In the genomic region with DNA sequence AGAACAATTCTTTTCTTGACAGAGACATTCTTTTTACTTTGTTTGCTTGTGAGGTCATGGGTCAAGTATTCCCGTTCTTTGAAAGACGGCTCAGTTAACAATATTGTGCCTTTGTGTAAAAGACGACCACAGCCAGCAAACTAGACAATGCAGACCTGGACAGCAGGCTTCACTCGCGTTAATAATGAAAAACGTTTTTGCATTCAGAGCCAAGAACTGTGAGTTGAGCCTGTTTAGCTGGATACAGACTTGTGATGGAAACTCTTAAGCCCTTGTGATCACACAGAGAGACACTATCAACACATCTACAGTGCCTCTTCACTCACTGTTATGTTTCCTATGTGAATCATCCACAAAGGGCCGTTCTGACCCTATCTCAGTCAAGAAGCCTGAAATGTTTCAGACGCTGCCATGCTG, we compare ENCODE assay signal across 17 cellular contexts. TPM values are rescaled to one million over a fixed set of nuclear protein-coding genes. Genes with fewer than 3 reads are reported as not detected.
DNase-seq lines count a peak whose midpoint lies in the region; ATAC-seq and TF ChIP-seq lines count a peak whose summit lies in the region.
"Had no signal": no experiment of that assay in that cellular context is flagged by ENCODE, and none has a peak within 500 bp of the region (broad histone marks: within the 10 kb centered on the region; RNA-seq: fewer than 3 reads in every experiment).

No MANE protein-coding gene starts in this region.

- peaks cover 3% of the 10 kb centered on the region for H3K36me3 Mint-ChIP-seq in T-helper 2 cell treated with Interferon-gamma antibody and Interleukin-4, amounts not matched to agents 5 μg/mL and 100 μg/mL, for 36 hours (ENCODE audit: low read depth)
- H3K36me3 Mint-ChIP-seq in activated CD4-positive, alpha-beta memory T cell treated with anti-CD3 and anti-CD28 coated beads, Interleukin-2, amount 10 ng/mL, durations not matched to agents 7 days and 5 days (ENCODE audit: low read depth) = no peaks in the 10 kb centered on the region

- peak overlapping the region in 1 of 2 experiments; percentile 53; a peak in 1 of 4 replicates for H3K27ac ChIP-seq in SK-N-SH (ENCODE audit: low read depth in 2 of 2, low read length in 1 of 2)
- H3K27ac ChIP-seq: gastroesophageal sphincter, GM23248 had no signal

- DNase-seq in T-helper 2 cell treated with Interferon-gamma antibody and Interleukin-4, amounts not matched to agents 5 μg/mL and 100 μg/mL, for 36 hours (ENCODE audit: low spot score) = peak; percentile 15
- DNase-seq in T-helper 2 cell (no peak), SK-N-SH (no peak), foreskin melanocyte (peak; percentile 15), renal cortical epithelial cell (ENCODE audit: low read depth) (peak; percentile 48)
- DNase-seq in activated CD4-positive, alpha-beta memory T cell treated with anti-CD3 and anti-CD28 coated beads, Interleukin-2, amount 10 ng/mL, durations not matched to agents 7 days and 5 days = no peak
- DNase-seq: activated CD4-positive, alpha-beta T cell treated with anti-CD3 and anti-CD28 coated beads, Interleukin-2, amount 50 U/mL, for 48 hours; CD4-positive, alpha-beta memory T cell; cerebellar nuclear complex; GM23248; Kasumi-1; naive thymus-derived CD4-positive, alpha-beta T cell; NCI-H1417 treated with DMSO at 0.1 percent for 48 hours; NCI-H510A treated with DMSO at 0.1 percent for 48 hours had no signal

- H3K4me1 ChIP-seq in SK-N-SH (ENCODE audit: control insufficient read depth in 1 of 2, insufficient read depth in 2 of 2, low read depth in 1 of 2, low read length in 1 of 2) = no peaks in the 10 kb centered on the region
- H3K4me1 ChIP-seq: gastroesophageal sphincter had no signal

- H3K9me3 ChIP-seq in SK-N-SH = no peaks in the 10 kb centered on the region
- H3K9me3 ChIP-seq: gastroesophageal sphincter had no signal

- no peak overlapping the region for H3K27ac Mint-ChIP-seq in T-helper 2 cell treated with Interferon-gamma antibody and Interleukin-4, amounts not matched to agents 5 μg/mL and 100 μg/mL, for 36 hours
- H3K27ac Mint-ChIP-seq in activated CD4-positive, alpha-beta memory T cell treated with anti-CD3 and anti-CD28 coated beads, Interleukin-2, amount 10 ng/mL, durations not matched to agents 7 days and 5 days = no peak overlapping the region
- H3K27ac Mint-ChIP-seq: CD4-positive, alpha-beta memory T cell had no signal

- no peak for TF ChIP-seq RAD21 in SK-N-SH (IDR thresholded peaks at IDR 0.05; ENCODE audit: low read length)

- no peaks in the 10 kb centered on the region for H3K27me3 Mint-ChIP-seq in T-helper 2 cell treated with Interferon-gamma antibody and Interleukin-4, amounts not matched to agents 5 μg/mL and 100 μg/mL, for 36 hours (ENCODE audit: low read depth)
- H3K27me3 Mint-ChIP-seq in activated CD4-positive, alpha-beta memory T cell treated with anti-CD3 and anti-CD28 coated beads, Interleukin-2, amount 10 ng/mL, durations not matched to agents 7 days and 5 days = no peaks in the 10 kb centered on the region
- H3K27me3 Mint-ChIP-seq: CD4-positive, alpha-beta memory T cell; naive thymus-derived CD4-positive, alpha-beta T cell had no signal

- H4K20me1 ChIP-seq in SK-N-SH (ENCODE audit: insufficient read depth) = no peaks in the 10 kb centered on the region

- no peaks in the 10 kb centered on the region for H3F3A ChIP-seq in SK-N-SH (replicated peaks; ENCODE audit: insufficient read depth)

- H3K4me2 ChIP-seq in SK-N-SH = no peak overlapping the region

- H3K4me1 Mint-ChIP-seq in T-helper 2 cell treated with Interferon-gamma antibody and Interleukin-4, amounts not matched to agents 5 μg/mL and 100 μg/mL, for 36 hours (ENCODE audit: low read depth) = peaks cover under 1% of the 10 kb centered on the region
- H3K4me1 Mint-ChIP-seq in activated CD4-positive, alpha-beta memory T cell treated with anti-CD3 and anti-CD28 coated beads, Interleukin-2, amount 10 ng/mL, durations not matched to agents 7 days and 5 days = no peaks in the 10 kb centered on the region

- 54% methylated on average over 8 of the region's 8 CpGs for WGBS in SK-N-SH (ENCODE audit: low lambda C conversion rate)

- no peak overlapping the region for H3K4me3 Mint-ChIP-seq in T-helper 2 cell treated with Interferon-gamma antibody and Interleukin-4, amounts not matched to agents 5 μg/mL and 100 μg/mL, for 36 hours
- H3K4me3 Mint-ChIP-seq in activated CD4-positive, alpha-beta memory T cell treated with anti-CD3 and anti-CD28 coated beads, Interleukin-2, amount 10 ng/mL, durations not matched to agents 7 days and 5 days = no peak overlapping the region
- H3K4me3 Mint-ChIP-seq: CD4-positive, alpha-beta memory T cell; naive thymus-derived CD4-positive, alpha-beta T cell had no signal

- no peaks in the 10 kb centered on the region for H3K9me2 ChIP-seq in SK-N-SH

- no peak overlapping the region for H3K4me3 ChIP-seq in SK-N-SH (ENCODE audit: low read depth in 2 of 2, low read length in 1 of 2)
- H3K4me3 ChIP-seq: gastroesophageal sphincter, GM23248 had no signal

- H3K9me3 Mint-ChIP-seq in T-helper 2 cell treated with Interferon-gamma antibody and Interleukin-4, amounts not matched to agents 5 μg/mL and 100 μg/mL, for 36 hours = no peaks in the 10 kb centered on the region
- H3K9me3 Mint-ChIP-seq in activated CD4-positive, alpha-beta memory T cell treated with anti-CD3 and anti-CD28 coated beads, Interleukin-2, amount 10 ng/mL, durations not matched to agents 7 days and 5 days = no peaks in the 10 kb centered on the region
- H3K9me3 Mint-ChIP-seq: CD4-positive, alpha-beta memory T cell; naive thymus-derived CD4-positive, alpha-beta T cell had no signal

- no peaks in the 10 kb centered on the region for H3K36me3 ChIP-seq in SK-N-SH (replicated peaks in 1 of 2; ENCODE audit: control insufficient read depth in 1 of 2, insufficient read depth in 2 of 2, low read length in 1 of 2)
- H3K36me3 ChIP-seq: gastroesophageal sphincter had no signal

- no peak for TF ChIP-seq CTCF in SK-N-SH (IDR thresholded peaks at IDR 0.05)

- CTCF ChIA-PET in SK-N-SH (lab: Yijun Ruan, JAX) = interaction anchor here (0.7 to 1.3 kb wide), 2 partner anchors 20 to 42 kb away, joined by 3 read pairs; no protein-coding TSS in a partner anchor
- CTCF ChIA-PET in activated CD4-positive, alpha-beta memory T cell treated with anti-CD3 and anti-CD28 coated beads, Interleukin-2, amount 10 ng/mL, durations not matched to agents 7 days and 5 days (lab: Charles Lee) = no interaction called here

- no peak for ATAC-seq in GM18867 (IDR thresholded peaks at IDR 0.05; ENCODE audit: unreplicated experiment)
- no peak for ATAC-seq in GM18870 (IDR thresholded peaks at IDR 0.05; ENCODE audit: unreplicated experiment)
- ATAC-seq: gastroesophageal sphincter; naive thymus-derived CD4-positive, alpha-beta T cell had no signal

- POLR2A ChIA-PET in SK-N-SH (lab: Yijun Ruan, JAX) = no interaction called here
- POLR2A ChIA-PET in activated CD4-positive, alpha-beta memory T cell treated with anti-CD3 and anti-CD28 coated beads, Interleukin-2, amount 10 ng/mL, durations not matched to agents 7 days and 5 days (lab: Charles Lee) = no interaction called here

- no peak for TF ChIP-seq EP300 in SK-N-SH (IDR thresholded peaks at IDR 0.05; ENCODE audit: borderline replicate concordance in 1 of 2, low read depth in 1 of 2, low read length in 1 of 2)

- H3K79me2 ChIP-seq in SK-N-SH (ENCODE audit: insufficient read depth) = no peaks in the 10 kb centered on the region

- H2AFZ ChIP-seq in SK-N-SH (ENCODE audit: low read depth) = no peak overlapping the region
- H2AFZ ChIP-seq: GM23248 had no signal

- no peaks in the 10 kb centered on the region for H3K27me3 ChIP-seq in SK-N-SH (ENCODE audit: insufficient read depth)

- no peak overlapping the region for H3K9ac ChIP-seq in SK-N-SH
- H3K9ac ChIP-seq: GM23248 had no signal

TF ChIP-seq in SK-N-SH, 30 proteins besides CTCF, POLR2A, EP300 and RAD21:
- no peak for TF ChIP-seq SIN3A (IDR thresholded peaks at IDR 0.05; ENCODE audit: borderline replicate concordance, low read depth, low read length)
- TF ChIP-seq MXI1 (IDR thresholded peaks at IDR 0.05; ENCODE audit: low read depth, low read length) = no peak
- TF ChIP-seq, protein P1, sequence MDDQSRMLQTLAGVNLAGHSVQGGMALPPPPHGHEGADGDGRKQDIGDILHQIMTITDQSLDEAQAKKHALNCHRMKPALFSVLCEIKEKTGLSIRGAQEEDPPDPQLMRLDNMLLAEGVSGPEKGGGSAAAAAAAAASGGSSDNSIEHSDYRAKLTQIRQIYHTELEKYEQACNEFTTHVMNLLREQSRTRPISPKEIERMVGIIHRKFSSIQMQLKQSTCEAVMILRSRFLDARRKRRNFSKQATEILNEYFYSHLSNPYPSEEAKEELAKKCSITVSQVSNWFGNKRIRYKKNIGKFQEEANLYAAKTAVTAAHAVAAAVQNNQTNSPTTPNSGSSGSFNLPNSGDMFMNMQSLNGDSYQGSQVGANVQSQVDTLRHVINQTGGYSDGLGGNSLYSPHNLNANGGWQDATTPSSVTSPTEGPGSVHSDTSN (IDR thresholded peaks at IDR 0.05) = 0 out of 2 replicates have a peak, but pooled peaks have one; percentile 40
- peak; percentile 26; the same call in 1 of the 2 replicates for TF ChIP-seq TCF12 (IDR thresholded peaks at IDR 0.05)

RNA-seq across cellular contexts. Expression of a gene that starts 37.3 kb away (rescaled TPM):
- 50.1 and 50.7 TPM in 2 replicates for polyA plus RNA-seq in SK-N-SH (2012; rRNA removed)
- 30.3 and 39.5 TPM in 2 replicates for polyA plus RNA-seq in SK-N-SH (2012; cell fraction: cytosol; rRNA removed)
- 32.9 and 62.3 TPM in 2 replicates for polyA plus RNA-seq in SK-N-SH (2012; cell fraction: nucleus; rRNA removed)
- 7.3 and 7.5 TPM in 2 replicates for total RNA-seq in renal cortical epithelial cell
- total RNA-seq in activated CD4-positive, alpha-beta memory T cell treated with anti-CD3 and anti-CD28 coated beads, Interleukin-2, amount 10 ng/mL, durations not matched to agents 7 days and 5 days = 10 to 100 TPM; 47.0 to 47.3 TPM

Comparison
In these comparisons a context has a peak if more than half of its experiments do, and no peak if none do; other contexts are left out.
1. DNase-seq: peak in T-helper 2 cell treated with Interferon-gamma antibody and Interleukin-4, amounts not matched to agents 5 μg/mL and 100 μg/mL, for 36 hours (single experiment), foreskin melanocyte (single experiment) and renal cortical epithelial cell (single experiment); none in T-helper 2 cell (0 of 5), SK-N-SH (single experiment) and activated CD4-positive, alpha-beta memory T cell treated with anti-CD3 and anti-CD28 coated beads, Interleukin-2, amount 10 ng/mL, durations not matched to agents 7 days and 5 days (single experiment).